1 cellular context compared by ENCODE assay signal in genomic region chr3:14484741-14485140, GRCh38.
TF ChIP-seq lines count a peak whose summit lies in the region.

No MANE protein-coding gene starts in this region.

TF ChIP-seq in IMR-90, 13 proteins besides CTCF, POLR2A, EP300 and RAD21 (continued from another document):
- TF ChIP-seq SMC3 (IDR thresholded peaks at IDR 0.05; ENCODE audit: low read depth, low read length) = no peak
- TF ChIP-seq RFX5 (IDR thresholded peaks at IDR 0.05; ENCODE audit: low read depth, low read length) = no peak
- no peak for TF ChIP-seq FOS (IDR thresholded peaks at IDR 0.05; ENCODE audit: low read depth, low read length)
- no peak for TF ChIP-seq NFE2L2 (IDR thresholded peaks at IDR 0.05; ENCODE audit: low read depth, low read length)
- TF ChIP-seq BHLHE40 (IDR thresholded peaks at IDR 0.05; ENCODE audit: low read depth, low read length) = no peak
- TF ChIP-seq ELK1 (IDR thresholded peaks at IDR 0.05; ENCODE audit: borderline replicate concordance, low read depth, low read length) = no peak
- no peak for TF ChIP-seq RCOR1 (IDR thresholded peaks at IDR 0.05; ENCODE audit: insufficient replicate concordance, low read length)
- TF ChIP-seq MXI1 (IDR thresholded peaks at IDR 0.05; ENCODE audit: borderline replicate concordance, low read depth, low read length) = no peak
- TF ChIP-seq MAFK (IDR thresholded peaks at IDR 0.05; ENCODE audit: low read depth, low read length) = no peak
- TF ChIP-seq USF2 (IDR thresholded peaks at IDR 0.05; ENCODE audit: low read depth, low read length) = no peak
- TF ChIP-seq MAZ (IDR thresholded peaks at IDR 0.05; ENCODE audit: borderline replicate concordance, low read depth, low read length) = no peak
- no peak for TF ChIP-seq CEBPB (IDR thresholded peaks at IDR 0.05; ENCODE audit: low read depth, low read length)
